Comparison of ENCODE assay signal across 1 cellular context in genomic region chr18:74622079-74622478, GRCh38.
TF ChIP-seq lines count a peak whose summit lies in the region.

No MANE protein-coding gene starts in this region.

TF ChIP-seq in H1, 55 proteins besides CTCF, POLR2A, EP300 and RAD21:
- TF ChIP-seq CHD2 (IDR thresholded peaks at IDR 0.05; ENCODE audit: low read length) (no peak), CEBPB (IDR thresholded peaks at IDR 0.05; ENCODE audit: low read depth, low read length) (no peak), KDM4A (IDR thresholded peaks at IDR 0.05; ENCODE audit: low read depth, low read length, severe bottlenecking) (no peak), CTBP2 (IDR thresholded peaks at IDR 0.05; ENCODE audit: borderline replicate concordance, insufficient read depth, insufficient read length, low read length) (no peak), BCL11A (IDR thresholded peaks at IDR 0.05; ENCODE audit: low read depth in 2 of 2, low read length in 2 of 2) (no peak), SRF (IDR thresholded peaks at IDR 0.05; ENCODE audit: low read depth, low read length) (no peak), SAP30 (IDR thresholded peaks at IDR 0.05; ENCODE audit: insufficient read depth, insufficient replicate concordance, low read length) (no peak), RFX5 (IDR thresholded peaks at IDR 0.05; ENCODE audit: borderline replicate concordance, low read depth, low read length) (no peak), HDAC6 (IDR thresholded peaks at IDR 0.05; ENCODE audit: low read depth, low read length) (no peak), EGR1 (IDR thresholded peaks at IDR 0.05; ENCODE audit: borderline replicate concordance, low read depth, low read length) (no peak), JUN (IDR thresholded peaks at IDR 0.05; ENCODE audit: low read depth, low read length) (no peak)
